In genomic region chr12:45704968-45705367, GRCh38 we compare ENCODE assay signal across 16 cellular contexts. TPM values are rescaled to one million over a fixed set of nuclear protein-coding genes. Genes with fewer than 3 reads are reported as not detected.
DNase-seq lines count a peak whose midpoint lies in the region; ATAC-seq and TF ChIP-seq lines count a peak whose summit lies in the region.
"Had no signal": no experiment of that assay in that cellular context is flagged by ENCODE, and none has a peak within 500 bp of the region (broad histone marks: within the 10 kb centered on the region; RNA-seq: fewer than 3 reads in every experiment).

No MANE protein-coding gene starts in this region.

- DNase-seq in DMS53 (lab: John Stamatoyannopoulos, UW), result peak; percentile 28
- no peak for DNase-seq in DMS53 treated with DMSO at 0.1 percent for 48 hours (lab: John Stamatoyannopoulos, UW; ENCODE audit: unreplicated experiment)
- no peak for DNase-seq in left cardiac atrium
- no peak for DNase-seq in right atrium auricular region (ENCODE audit: low spot score)
- DNase-seq in NCI-H69 (lab: John Stamatoyannopoulos, UW), result peak; percentile 70
- no peak for DNase-seq in right cardiac atrium
- DNase-seq: CD8-positive, alpha-beta T cell; COR-L47; GOT3; HCEC 1CT; HFFc6 had no signal

- WGBS in right cardiac atrium, result 77% methylated on average over 2 of the region's 2 CpGs

- H3K27ac ChIP-seq in right atrium auricular region (peak overlapping the region in 1 of 2 donors; percentile 70), right cardiac atrium (ENCODE audit: low read length) (peak overlapping the region; percentile 17)
- H3K27ac ChIP-seq: 22Rv1, HL-60 had no signal

- H3K9me3 ChIP-seq in right atrium auricular region (peaks cover 0 to 6% of the 10 kb centered on the region in 2 donors), right cardiac atrium (ENCODE audit: control insufficient read depth, low read length) (no peaks in the 10 kb centered on the region)

- H3K4me1 ChIP-seq in right atrium auricular region (peaks cover 0 to 12% of the 10 kb centered on the region in 2 donors), right cardiac atrium (ENCODE audit: control insufficient read depth, insufficient read depth, low read length) (peaks cover 1% of the 10 kb centered on the region)

- no peaks in the 10 kb centered on the region for H3K36me3 ChIP-seq in right atrium auricular region

- ATAC-seq in left cardiac atrium (peak; percentile 25 to 54), right cardiac atrium (no peak), HG03571 (IDR thresholded peaks at IDR 0.05; ENCODE audit: unreplicated experiment) (no peak), GM21360 (IDR thresholded peaks at IDR 0.05; ENCODE audit: unreplicated experiment) (no peak)
- ATAC-seq: CD8-positive, alpha-beta T cell; GM12878 had no signal

- intact Hi-C loops in left cardiac atrium (cut with DNase I), result no loop called here
- intact Hi-C loops in right cardiac atrium (cut with DNase I), result no loop called here

- H3K4me3 ChIP-seq in right atrium auricular region, result no peak overlapping the region
- no peak overlapping the region for H3K4me3 ChIP-seq in right cardiac atrium (ENCODE audit: low read length)
- H3K4me3 ChIP-seq: GM12878 had no signal

- H3K27me3 ChIP-seq in right atrium auricular region, result no peaks in the 10 kb centered on the region
- no peaks in the 10 kb centered on the region for H3K27me3 ChIP-seq in right cardiac atrium (ENCODE audit: control insufficient read depth, insufficient read depth)

- TF ChIP-seq CTCF in right atrium auricular region (IDR thresholded peaks at IDR 0.05), result no peak

RNA-seq across cellular contexts. Expression of gene ARID2, which starts 24.5 kb away (rescaled TPM):
- 10 to 100 TPM; 18.3 to 18.7 TPM for total RNA-seq in left cardiac atrium
- 10 to 100 TPM; 13.7 to 19.5 TPM for total RNA-seq in right atrium auricular region
- 10 to 100 TPM; 19.1 to 21.0 (median 20.1) TPM for total RNA-seq in right cardiac atrium
- polyA plus RNA-seq in right cardiac atrium, result 5.4 TPM

Comparison
In these comparisons a context has a peak if more than half of its experiments do, and no peak if none do; other contexts are left out.
1. DNase-seq: peak in DMS53 (single experiment) and NCI-H69 (single experiment); none in DMS53 treated with DMSO at 0.1 percent for 48 hours (single experiment), left cardiac atrium (single experiment), right atrium auricular region (single experiment) and right cardiac atrium (0 of 3).
2. ATAC-seq: peak in left cardiac atrium (2 of 2); none in right cardiac atrium (0 of 2), HG03571 (single experiment) and GM21360 (single experiment).